10 cellular contexts compared by ENCODE assay signal in genomic region chr13:95298971-95299627, GRCh38. TPM values are rescaled to one million over a fixed set of nuclear protein-coding genes. Genes with fewer than 3 reads are reported as not detected.
DNase-seq lines count a peak whose midpoint lies in the region; ATAC-seq and TF ChIP-seq lines count a peak whose summit lies in the region.
"Had no signal": no experiment of that assay in that cellular context is flagged by ENCODE, and none has a peak within 500 bp of the region (broad histone marks: within the 10 kb centered on the region; RNA-seq: fewer than 3 reads in every experiment).

No MANE protein-coding gene starts in this region.

- H3K4me3 Mint-ChIP-seq in chondrocyte (ENCODE audit: unreplicated experiment): no peak overlapping the region
- peak overlapping the region; percentile 28 for H3K4me3 Mint-ChIP-seq in progenitor cell of endocrine pancreas (ENCODE audit: low read depth)

- POLR2A ChIA-PET in OCI-LY7 (lab: Charles Lee): interaction anchor here (0.6 to 1.0 kb wide), 3 partner anchors 8 to 69 kb away, joined by 3 to 6 read pairs (median 4); no protein-coding TSS in a partner anchor

- no peak for DNase-seq in GM06990 (ENCODE audit: extremely low read depth, insufficient read length)
- no peak for DNase-seq in OCI-LY7 (ENCODE audit: low spot score)
- DNase-seq in chondrocyte (ENCODE audit: low spot score): no peak
- no peak for DNase-seq in progenitor cell of endocrine pancreas (ENCODE audit: low spot score, unreplicated experiment)
- DNase-seq in NCI-H146 treated with DMSO at 0.1 percent for 48 hours (lab: John Stamatoyannopoulos, UW; ENCODE audit: unreplicated experiment): no peak
- DNase-seq in CD1c-positive myeloid dendritic cell (ENCODE audit: extremely low spot score): no peak
- no peak for DNase-seq in stimulated activated CD4-positive, alpha-beta T cell treated with anti-CD3 and anti-CD28 coated beads, Interleukin-4, amount 100 ng/mL, for 4 hours
- DNase-seq: heart right ventricle, spleen had no signal

- H3K4me1 Mint-ChIP-seq in chondrocyte (ENCODE audit: low read depth) (peaks cover 34% of the 10 kb centered on the region), progenitor cell of endocrine pancreas (ENCODE audit: low read depth) (peaks cover 19% of the 10 kb centered on the region)

- no peaks in the 10 kb centered on the region for H3K9me3 Mint-ChIP-seq in chondrocyte (ENCODE audit: low read depth)
- no peaks in the 10 kb centered on the region for H3K9me3 Mint-ChIP-seq in progenitor cell of endocrine pancreas (ENCODE audit: low read depth)

- H3K27ac Mint-ChIP-seq in chondrocyte (ENCODE audit: unreplicated experiment) (peak overlapping the region; percentile 8), progenitor cell of endocrine pancreas (no peak overlapping the region)

- H3K27ac ChIP-seq in OCI-LY7 (ENCODE audit: low read depth, low read length, poor library complexity, severe bottlenecking): no peak overlapping the region
- H3K27ac ChIP-seq: spleen had no signal

- no peaks in the 10 kb centered on the region for H3K27me3 ChIP-seq in GM06990 (replicated peaks; ENCODE audit: control insufficient read depth, insufficient read depth, low read length)

- H2AFZ ChIP-seq in OCI-LY7 (ENCODE audit: low read length): no peak overlapping the region

- H3K4me3 ChIP-seq in GM06990 (replicated peaks; ENCODE audit: low read depth, low read length) (peak overlapping the region; percentile 10; the same call in 1 of the 2 replicates), OCI-LY7 (ENCODE audit: low read depth, low read length, poor library complexity, severe bottlenecking) (no peak overlapping the region)

- H3K4me2 ChIP-seq in OCI-LY7 (ENCODE audit: low read length): no peak overlapping the region

- H3K9me2 ChIP-seq in OCI-LY7 (ENCODE audit: insufficient read depth, low read length): no peaks in the 10 kb centered on the region

- peaks cover 20% of the 10 kb centered on the region for H3K4me1 ChIP-seq in OCI-LY7 (ENCODE audit: insufficient read depth, low read length, poor library complexity, severe bottlenecking)

- H3K79me2 ChIP-seq in OCI-LY7 (ENCODE audit: insufficient read depth, low read depth, low read length): peaks cover 6% of the 10 kb centered on the region; the same call in 1 of the 2 replicates

- no peaks in the 10 kb centered on the region for H4K20me1 ChIP-seq in OCI-LY7 (ENCODE audit: insufficient read depth, low read length)

- intact Hi-C loops in OCI-LY7 (cut with micrococcal nuclease; ENCODE audit: unreplicated experiment): no loop called here

- H3K36me3 Mint-ChIP-seq in chondrocyte (ENCODE audit: low read depth): no peaks in the 10 kb centered on the region
- H3K36me3 Mint-ChIP-seq in progenitor cell of endocrine pancreas (ENCODE audit: insufficient read depth): no peaks in the 10 kb centered on the region

- CTCF ChIA-PET in OCI-LY7 (lab: Charles Lee; ENCODE audit: unreplicated experiment): interaction anchor here (1.0 kb wide), 1 partner anchor 11 kb away, joined by 3 read pairs; no protein-coding TSS in a partner anchor

- TF ChIP-seq CTCF in GM06990 (IDR thresholded peaks at IDR 0.05; ENCODE audit: insufficient read depth, low read length, poor library complexity, severe bottlenecking) (no peak), OCI-LY7 (conservative IDR thresholded peaks at IDR 0.05; ENCODE audit: low read length) (no peak), chondrocyte (IDR thresholded peaks at IDR 0.05) (no peak), progenitor cell of endocrine pancreas (IDR thresholded peaks at IDR 0.05; ENCODE audit: unreplicated experiment) (no peak)

- H3K9me3 ChIP-seq in OCI-LY7 (ENCODE audit: low read length): no peaks in the 10 kb centered on the region
- H3K9me3 ChIP-seq: heart right ventricle, spleen had no signal

- no peaks in the 10 kb centered on the region for H3K36me3 ChIP-seq in GM06990 (ENCODE audit: control insufficient read depth, insufficient read depth, low read length)
- H3K36me3 ChIP-seq in OCI-LY7 (ENCODE audit: insufficient read depth, low read length): no peaks in the 10 kb centered on the region; the same call in 1 of the 2 replicates
- H3K36me3 ChIP-seq: heart right ventricle, spleen had no signal

- TSS peak; percentile 69 for BruUV-seq in OCI-LY7 (replicated peaks; lab: Mats Ljungman, UMichigan)

- H3K27me3 Mint-ChIP-seq in chondrocyte (ENCODE audit: low read depth) (no peaks in the 10 kb centered on the region), progenitor cell of endocrine pancreas (peaks cover 27% of the 10 kb centered on the region)

- no peak for ATAC-seq in GM21786 (IDR thresholded peaks at IDR 0.05; ENCODE audit: unreplicated experiment)

RNA-seq across cellular contexts. Expression of gene ABCC4, which starts 2.2 kb away (rescaled TPM):
- total RNA-seq in OCI-LY7 (2014; rRNA removed; shearing (Covaris generic)): 7.3 and 8.4 TPM in 2 replicates
- total RNA-seq in OCI-LY7 (2022): 7.8 and 10.2 TPM in 2 replicates
- total RNA-seq in chondrocyte: 7.2 to 11.2 TPM (median 10.6 TPM) in 3 replicates
- total RNA-seq in progenitor cell of endocrine pancreas: 7.5 and 10.7 TPM in 2 replicates
